Comparison of ENCODE assay signal across 8 cellular contexts in genomic region chr4:6200011-6200921, GRCh38. TPM values are rescaled to one million over a fixed set of nuclear protein-coding genes. Genes with fewer than 3 reads are reported as not detected.
DNase-seq lines count a peak whose midpoint lies in the region; ATAC-seq, FAIRE-seq and TF ChIP-seq lines count a peak whose summit lies in the region.

Gene JAKMIP1 (minus strand): TSS chr4:6200549. CDS start chr4:6112850, 87,699 bp downstream.

- H3K4me1 ChIP-seq in GM12878 (ENCODE audit: control insufficient read depth, insufficient read depth, low read length) (peaks cover 30% of the 10 kb centered on the region), iPS-20b (ENCODE audit: insufficient read depth, low read length) (peaks cover 15% of the 10 kb centered on the region)

- ATAC-seq in GM19468 (IDR thresholded peaks at IDR 0.05; ENCODE audit: extremely low read depth, unreplicated experiment) (peak; percentile 50), GM12878 (peak; percentile 62)

- H4K20me1 ChIP-seq in GM12878 (ENCODE audit: control insufficient read depth, insufficient read depth) = no peaks in the 10 kb centered on the region

- in situ Hi-C loops in GM12878 (cut with MboI) = no loop called here

- no peak for TF ChIP-seq RAD21 in GM12878 (IDR thresholded peaks at IDR 0.05; ENCODE audit: insufficient read depth, low read depth, low read length)

- RAD21 ChIA-PET in GM12878 (lab: Charles Lee; ENCODE audit: unreplicated experiment) = interaction anchor here (0.6 to 8.0 kb wide), 18 partner anchors 9 to 375 kb away, joined by 3 to 120 read pairs (median 4); partner anchors contain the start of genes MAN2B2 and WFS1

- peak within 1 kb of the TSS; percentile 85 for H3K27ac ChIP-seq in GM12878 (ENCODE audit: control insufficient read depth, insufficient read depth)
- H3K27ac ChIP-seq in iPS-20b (ENCODE audit: low read length) = no peak within 1 kb of the TSS

- intact Hi-C loops in GM12878 (cut with micrococcal nuclease; ENCODE audit: unreplicated experiment) = no loop called here

- no peak for TF ChIP-seq CTCF in GM12878 (IDR thresholded peaks at IDR 0.05 in 2 of 3, conservative IDR thresholded peaks at IDR 0.05 in 1 of 3; ENCODE audit: control insufficient read depth in 2 of 3, extremely low read depth in 1 of 3, insufficient read depth in 1 of 3, low read depth in 3 of 3, low read length in 3 of 3)

- H3K79me2 ChIP-seq in GM12878 (ENCODE audit: control insufficient read depth, insufficient read depth, low read length) = peaks cover 16% of the 10 kb centered on the region

- TF ChIP-seq POLR2A in GM12878 (IDR thresholded peaks at IDR 0.05; ENCODE audit: low read depth, low read length) = peak; percentile 69

- H3K4me3 ChIP-seq in GM12878 (peak within 1 kb of the TSS; percentile 98), iPS-20b (ENCODE audit: low read length) (peak within 1 kb of the TSS; percentile 76)

- no TSS peak for BruUV-seq in GM12878 (replicated peaks; lab: Mats Ljungman, UMichigan)

- H2AFZ ChIP-seq in GM12878 (ENCODE audit: control insufficient read depth, low read depth, low read length) = peak within 1 kb of the TSS; percentile 88

- SMC1A ChIA-PET in GM12878 (lab: Charles Lee; ENCODE audit: uncharacterized antibody, unreplicated experiment) = interaction anchor here (0.9 to 10.3 kb wide), 11 partner anchors 9 to 112 kb away, joined by 3 to 161 read pairs (median 5); no protein-coding TSS in a partner anchor

- peak within 1 kb of the TSS; percentile 94 for H3K9ac ChIP-seq in GM12878 (ENCODE audit: control insufficient read depth, insufficient read depth, low read length)
- H3K9ac ChIP-seq in iPS-20b (ENCODE audit: low read depth, low read length) = peak within 1 kb of the TSS; percentile 48; the same call in 1 of the 2 replicates

- H3K36me3 ChIP-seq in GM12878 (ENCODE audit: control insufficient read depth in 2 of 2, insufficient read depth in 2 of 2, low read length in 1 of 2) (no peaks in the 10 kb centered on the region; a peak in 1 of 4 replicates), iPS-20b (ENCODE audit: insufficient read depth, low read depth, low read length) (no peaks in the 10 kb centered on the region)

- H3K27me3 ChIP-seq in GM12878 (replicated peaks in 1 of 2; ENCODE audit: control insufficient read depth in 2 of 2, insufficient read depth in 2 of 2, low read length in 1 of 2) (no peaks in the 10 kb centered on the region), iPS-20b (ENCODE audit: insufficient read depth, low read length) (peaks cover 44% of the 10 kb centered on the region)

- FAIRE-seq in GM12878 (lab: Jason Lieb, UNC) = no peak

- H3K9me3 ChIP-seq in GM12878 (replicated peaks; ENCODE audit: control insufficient read depth, insufficient read depth, low read length) (peaks cover 3% of the 10 kb centered on the region; the same call in 2 of the 3 replicates), iPS-20b (ENCODE audit: insufficient read depth, low read depth, low read length) (no peaks in the 10 kb centered on the region)

- WGBS in GM12878 (ENCODE audit: insufficient coverage, insufficient replicate concordance, low lambda C conversion rate, missing lambda C conversion rate) = 1% methylated on average over 82 of the region's 107 CpGs

- peak within 1 kb of the TSS; percentile 99 for H3K4me2 ChIP-seq in GM12878 (ENCODE audit: control insufficient read depth, insufficient read depth)

- CTCF ChIA-PET in GM12878 (lab: Yijun Ruan, JAX) = interaction anchor here (0.6 to 4.1 kb wide), 10 partner anchors 14 to 505 kb away, joined by 3 to 34 read pairs (median 3); no protein-coding TSS in a partner anchor

- no peak for TF ChIP-seq EP300 in GM12878 (IDR thresholded peaks at IDR 0.05; ENCODE audit: borderline replicate concordance in 1 of 2, control insufficient read depth in 1 of 2, low read depth in 2 of 2, low read length in 2 of 2)

- POLR2A ChIA-PET in GM12878 (lab: Charles Lee) = interaction anchor here (0.9 to 5.2 kb wide), 10 partner anchors 8 to 78 kb away, joined by 3 to 84 read pairs (median 4); partner anchors contain the start of gene WFS1

- DNase-seq in D341Med (ENCODE audit: low spot score) (peak; percentile 100), HPDE6-E6E7 (ENCODE audit: extremely low spot score) (peak; percentile 12), T-helper 9 cell (peak; percentile 83), GM12878 (ENCODE audit: low read depth, low spot score) (no peak), cortex of kidney (lab: John Stamatoyannopoulos, UW) (no peak)
- peak; percentile 78 to 80 for DNase-seq in stimulated activated CD4-positive, alpha-beta T cell treated with anti-CD3 and anti-CD28 coated beads, Interleukin-15, amount 100 ng/mL, for 1 hour (ENCODE audit: low read depth in 1 of 2, low spot score in 1 of 2)

TF ChIP-seq in GM12878, 131 proteins besides CTCF, POLR2A, EP300 and RAD21 (continues in another document):
- no peak for TF ChIP-seq IRF4 (IDR thresholded peaks at IDR 0.05; ENCODE audit: low read depth, low read length)
- no peak for TF ChIP-seq USF2 (IDR thresholded peaks at IDR 0.05; ENCODE audit: borderline replicate concordance, low read depth, low read length)
- no peak; the same call in 1 of the 2 replicates for TF ChIP-seq ZNF217 (IDR thresholded peaks at IDR 0.05)
- no peak for TF ChIP-seq ATF2 (IDR thresholded peaks at IDR 0.05; ENCODE audit: low read length)
- no peak for TF ChIP-seq CEBPZ (IDR thresholded peaks at IDR 0.05; ENCODE audit: low read depth, low read length)
- TF ChIP-seq POLR2AphosphoS2 (IDR thresholded peaks at IDR 0.05; ENCODE audit: low read depth, low read length) = no peak; the same call in 1 of the 2 replicates
- TF ChIP-seq BMI1 (IDR thresholded peaks at IDR 0.05; ENCODE audit: borderline replicate concordance) = no peak

RNA-seq across cellular contexts. Expression of gene JAKMIP1, which starts in this region (rescaled TPM):
- total RNA-seq in GM12878 (2013; cell fraction: nucleolus; rRNA removed) = 21.3 and 27.7 TPM in 2 replicates
- total RNA-seq in GM12878 (2014; rRNA removed) (12.4 and 15.1 TPM in 2 replicates), GM12878 (2014; rRNA removed; fragmentation: Illumina TruSeq; extraction: Trizol) (8.7 and 9.5 TPM in 2 replicates), GM12878 (2021) (14.2 and 15.0 TPM in 2 replicates)
- 5.9 TPM for polyA plus RNA-seq in GM12878 (2011; ENCODE audit: low read depth)
- polyA plus RNA-seq in GM12878 (2011; rRNA removed) (16.7 and 20.3 TPM in 2 replicates), GM12878 (2014; fragmentation: Illumina TruSeq; extraction: Trizol) (7.2 and 9.8 TPM in 2 replicates), GM12878 (2014; fragmentation: Nextera tagmentation; extraction: Ambion mirVana) (1 to 10 TPM in 1 of 2 experiments, under 1 TPM in 1; 0.52 to 1.6 TPM), GM12878 (2014; rRNA removed) (11.8 and 12.2 TPM in 2 replicates), GM12878 (2016; fragmentation: Nextera tagmentation; extraction: Ambion mirVana) (10 to 100 TPM; 15.9 to 16.6 TPM)
- 12.9 and 19.9 TPM in 2 replicates for polyA plus RNA-seq in GM12878 (2011; cell fraction: cytosol; rRNA removed)
- 22.6 and 29.3 TPM in 2 replicates for polyA plus RNA-seq in GM12878 (2011; cell fraction: nucleus; rRNA removed)
- polyA plus RNA-seq in GM12878 (2012) = 8.7 and 10.8 TPM in 2 replicates
- polyA minus RNA-seq in GM12878 (2011; rRNA and poly(A)+ RNA removed) = 6.1 and 12.1 TPM in 2 replicates
- polyA minus RNA-seq in GM12878 (2011; cell fraction: cytosol; rRNA and poly(A)+ RNA removed) = 5.9 and 6.0 TPM in 2 replicates
- polyA minus RNA-seq in GM12878 (2011; cell fraction: nucleus; rRNA and poly(A)+ RNA removed) = 11.4 and 21.7 TPM in 2 replicates

Comparison
In these comparisons a context has a peak if more than half of its experiments do, and no peak if none do; other contexts are left out.
1. DNase-seq: peak in D341Med (single experiment), HPDE6-E6E7 (single experiment), T-helper 9 cell (single experiment) and stimulated activated CD4-positive, alpha-beta T cell treated with anti-CD3 and anti-CD28 coated beads, Interleukin-15, amount 100 ng/mL, for 1 hour (2 of 2); none in GM12878 (single experiment) and cortex of kidney (single experiment).